In genomic region chr10:78727728-78728127, GRCh38 we compare ENCODE assay signal across 15 cellular contexts.
DNase-seq lines count a peak whose midpoint lies in the region; ATAC-seq and TF ChIP-seq lines count a peak whose summit lies in the region.
"Had no signal": no experiment of that assay in that cellular context is flagged by ENCODE, and none has a peak within 500 bp of the region (broad histone marks: within the 10 kb centered on the region; RNA-seq: fewer than 3 reads in every experiment).

No MANE protein-coding gene starts in this region.

- H3K27ac Mint-ChIP-seq in nephron: peak overlapping the region; percentile 1 to 21 (median 3)
- H3K27ac Mint-ChIP-seq: activated CD4-positive, alpha-beta T cell treated with anti-CD3 and anti-CD28 coated beads, Interleukin-2, amount 10 ng/mL, durations not matched to agents 24 days and 14 days; activated naive CD8-positive, alpha-beta T cell treated with anti-CD3 and anti-CD28 coated beads for 36 hours had no signal

- no peak for ATAC-seq in body of pancreas
- no peak for ATAC-seq in HG02571 (IDR thresholded peaks at IDR 0.05; ENCODE audit: unreplicated experiment)

- H3K9me3 ChIP-seq in cardiac muscle cell (ENCODE audit: low read depth) (no peaks in the 10 kb centered on the region), body of pancreas (no peaks in the 10 kb centered on the region)

- TF ChIP-seq CTCF in cardiac muscle cell (IDR thresholded peaks at IDR 0.05; ENCODE audit: low read depth, low read length): no peak
- TF ChIP-seq CTCF in nephron (IDR thresholded peaks at IDR 0.05; ENCODE audit: unreplicated experiment in 3 of 3): no peak
- TF ChIP-seq CTCF in body of pancreas (IDR thresholded peaks at IDR 0.05): no peak

- H3K27me3 ChIP-seq in cardiac muscle cell (no peaks in the 10 kb centered on the region), body of pancreas (no peaks in the 10 kb centered on the region)

- H3K27me3 Mint-ChIP-seq in nephron (ENCODE audit: low read depth): peaks cover 16% of the 10 kb centered on the region
- H3K27me3 Mint-ChIP-seq: activated naive CD8-positive, alpha-beta T cell treated with anti-CD3 and anti-CD28 coated beads for 36 hours had no signal

- H3K9me3 Mint-ChIP-seq in nephron: no peaks in the 10 kb centered on the region
- H3K9me3 Mint-ChIP-seq: activated CD4-positive, alpha-beta T cell treated with anti-CD3 and anti-CD28 coated beads, Interleukin-2, amount 10 ng/mL, durations not matched to agents 24 days and 14 days; activated naive CD8-positive, alpha-beta T cell treated with anti-CD3 and anti-CD28 coated beads for 36 hours had no signal

- peaks cover 18% of the 10 kb centered on the region for H3K4me1 ChIP-seq in cardiac muscle cell (ENCODE audit: low read depth)
- H3K4me1 ChIP-seq in body of pancreas: peaks cover 5% of the 10 kb centered on the region

- peaks cover 23% of the 10 kb centered on the region for H3K4me1 Mint-ChIP-seq in nephron
- H3K4me1 Mint-ChIP-seq: activated CD4-positive, alpha-beta T cell treated with anti-CD3 and anti-CD28 coated beads, Interleukin-2, amount 10 ng/mL, durations not matched to agents 24 days and 14 days; activated naive CD8-positive, alpha-beta T cell treated with anti-CD3 and anti-CD28 coated beads for 36 hours had no signal

- peak; percentile 58 for DNase-seq in DMS153 (lab: John Stamatoyannopoulos, UW)
- DNase-seq in NCI-H1694 (lab: John Stamatoyannopoulos, UW): peak; percentile 52
- DNase-seq in cardiac muscle cell (ENCODE audit: low read depth in 1 of 2, low spot score in 1 of 2): peak in 1 of 2 donors; percentile 74
- DNase-seq in NAMALWA (ENCODE audit: low spot score): no peak
- no peak for DNase-seq in body of pancreas
- DNase-seq in amniotic stem cell (lab: John Stamatoyannopoulos, UW): no peak
- DNase-seq: activated CD4-positive, alpha-beta T cell treated with anti-CD3 and anti-CD28 coated beads, Interleukin-2, amount 10 ng/mL, durations not matched to agents 24 days and 14 days; activated naive CD8-positive, alpha-beta T cell treated with anti-CD3 and anti-CD28 coated beads for 36 hours; activated T-cell treated with anti-CD3 and anti-CD28 coated beads for 4 hours; AML-193; foreskin fibroblast; NCI-H82 had no signal

- no peak for TF ChIP-seq POLR2A in body of pancreas (IDR thresholded peaks at IDR 0.05)

- H3K36me3 Mint-ChIP-seq in nephron (ENCODE audit: low read depth): no peaks in the 10 kb centered on the region
- H3K36me3 Mint-ChIP-seq: activated naive CD8-positive, alpha-beta T cell treated with anti-CD3 and anti-CD28 coated beads for 36 hours had no signal

- H3K4me3 Mint-ChIP-seq in nephron: no peak overlapping the region
- H3K4me3 Mint-ChIP-seq: activated CD4-positive, alpha-beta T cell treated with anti-CD3 and anti-CD28 coated beads, Interleukin-2, amount 10 ng/mL, durations not matched to agents 24 days and 14 days; activated naive CD8-positive, alpha-beta T cell treated with anti-CD3 and anti-CD28 coated beads for 36 hours had no signal

- H3K36me3 ChIP-seq in cardiac muscle cell (no peaks in the 10 kb centered on the region), body of pancreas (replicated peaks in 1 of 2; ENCODE audit: insufficient read depth in 1 of 2, low read depth in 2 of 2) (no peaks in the 10 kb centered on the region)

- WGBS in body of pancreas, 2 donors: 44 to 59% methylated on average over 3 of the region's 3 CpGs

- peak overlapping the region; percentile 79 for H3K27ac ChIP-seq in cardiac muscle cell
- no peak overlapping the region for H3K27ac ChIP-seq in body of pancreas
- H3K27ac ChIP-seq: RWPE1 had no signal

- intact Hi-C loops in body of pancreas (cut with DNase I): no loop called here

- H3K4me3 ChIP-seq in cardiac muscle cell: no peak overlapping the region
- H3K4me3 ChIP-seq in body of pancreas: no peak overlapping the region

Comparison
In these comparisons a context has a peak if more than half of its experiments do, and no peak if none do; other contexts are left out.
1. DNase-seq: peak in DMS153 (single experiment) and NCI-H1694 (single experiment); none in NAMALWA (single experiment), body of pancreas (0 of 4) and amniotic stem cell (single experiment).